ENCODE assay signal across 8 cellular contexts in genomic region chr5:143435207-143435657, GRCh38. TPM values are rescaled to one million over a fixed set of nuclear protein-coding genes. Genes with fewer than 3 reads are reported as not detected.
DNase-seq lines count a peak whose midpoint lies in the region; ATAC-seq and TF ChIP-seq lines count a peak whose summit lies in the region.

No MANE protein-coding gene starts in this region.

- DNase-seq in Right ventricle myocardium inferior (ENCODE audit: missing footprints) = no peak
- DNase-seq in cardiac septum (ENCODE audit: low spot score) = no peak
- peak; percentile 94 for DNase-seq in SKM-1 (lab: John Stamatoyannopoulos, UW; ENCODE audit: unreplicated experiment)
- DNase-seq in stimulated activated CD8-positive, alpha-beta memory T cell treated with anti-CD3 and anti-CD28 coated beads, Interleukin-12 subunit alpha, Interleukin-12 subunit beta, amount 100 ng/mL, for 1 hour (ENCODE audit: low read depth) = peak; percentile 7
- no peak for DNase-seq in NCI-H510A (lab: John Stamatoyannopoulos, UW)
- no peak for DNase-seq in effector CD4-positive, alpha-beta T cell

- no peak for TF ChIP-seq EP300 in gastroesophageal sphincter (IDR thresholded peaks at IDR 0.05)

- WGBS in gastroesophageal sphincter (ENCODE audit: low coverage in 1 of 2), 2 donors = 65% methylated on average over 2 of the region's 6 CpGs; no CpG with 5 or more reads in 1 of the 2 donors

- peaks cover 0 to 6% (median 0%) of the 10 kb centered on the region in 3 donors for H3K4me1 ChIP-seq in gastroesophageal sphincter

- peak overlapping the region in 2 of 4 donors; percentile 7 to 22 for H3K27ac ChIP-seq in gastroesophageal sphincter

- H3K27me3 ChIP-seq in gastroesophageal sphincter = no peaks in the 10 kb centered on the region

- H3K9me3 ChIP-seq in gastroesophageal sphincter = no peaks in the 10 kb centered on the region

- intact Hi-C loops in Right ventricle myocardium inferior (cut with DNase I) (no loop called here), cardiac septum (cut with DNase I) (no loop called here)

- ATAC-seq in Right ventricle myocardium inferior (peak; percentile 63), HG03025 (IDR thresholded peaks at IDR 0.05; ENCODE audit: low FRiP score, unreplicated experiment) (peak; percentile 90), gastroesophageal sphincter (peak; percentile 22)

- TF ChIP-seq CTCF in gastroesophageal sphincter (IDR thresholded peaks at IDR 0.05) = no peak

- TF ChIP-seq POLR2A in gastroesophageal sphincter (IDR thresholded peaks at IDR 0.05) = no peak

- H3K4me3 ChIP-seq in gastroesophageal sphincter = peak overlapping the region in 1 of 2 donors; percentile 3

- no peaks in the 10 kb centered on the region for H3K36me3 ChIP-seq in gastroesophageal sphincter

RNA-seq across cellular contexts. Expression of gene NR3C1, which starts 31.7 kb away (rescaled TPM):
- 56.1 TPM for total RNA-seq in Right ventricle myocardium inferior
- 68.5 TPM for total RNA-seq in cardiac septum
- total RNA-seq in gastroesophageal sphincter = 100 to 1,000 TPM in 1 of 4 donors, 10 to 100 TPM in 3; 69.7 to 103 (median 85.6) TPM

Comparison
In these comparisons a context has a peak if more than half of its experiments do, and no peak if none do; other contexts are left out.
1. ATAC-seq: peak in every context shown above with its lines; median percentile 90 in HG03025; 63 in Right ventricle myocardium inferior; 22 in gastroesophageal sphincter.
2. DNase-seq: peak in SKM-1 (single experiment) and stimulated activated CD8-positive, alpha-beta memory T cell treated with anti-CD3 and anti-CD28 coated beads, Interleukin-12 subunit alpha, Interleukin-12 subunit beta, amount 100 ng/mL, for 1 hour (single experiment); none in Right ventricle myocardium inferior (single experiment), cardiac septum (single experiment), NCI-H510A (single experiment) and effector CD4-positive, alpha-beta T cell (single experiment).